In the genomic region with DNA sequence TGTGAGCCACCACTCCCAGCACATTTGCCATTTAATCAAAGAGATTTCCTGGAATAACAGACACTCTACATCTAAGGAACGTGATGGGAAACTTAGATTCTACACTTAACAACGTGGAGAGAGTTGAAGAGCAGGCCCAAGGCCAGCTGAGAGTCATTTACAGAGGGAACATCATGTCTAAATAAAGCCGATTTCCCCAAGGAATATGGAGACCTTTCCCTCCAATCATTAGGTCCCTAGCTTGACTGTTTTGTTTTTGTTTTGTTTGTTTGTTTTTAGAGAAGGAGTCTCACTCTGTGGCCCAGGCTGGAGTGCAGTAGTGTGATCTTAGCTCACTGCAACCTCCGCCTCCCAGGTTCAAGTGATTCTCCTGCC, we compare ENCODE assay signal across 18 cellular contexts.
"Had no signal": no experiment of that assay in that cellular context is flagged by ENCODE, and none has a peak within 500 bp of the region (broad histone marks: within the 10 kb centered on the region; RNA-seq: fewer than 3 reads in every experiment).

No MANE protein-coding gene starts in this region.

- DNase-seq: colonic mucosa; dermis blood vessel endothelial cell; esophagus squamous epithelium; foreskin fibroblast; glutamatergic neuron; immature natural killer cell; naive thymus-derived CD4-positive, alpha-beta T cell; nephron progenitor cell; stimulated activated CD4-positive, alpha-beta T cell treated with anti-CD3 and anti-CD28 coated beads, Interleukin-15, amount 100 ng/mL, for 24 hours; stimulated activated CD4-positive, alpha-beta T cell treated with anti-CD3 and anti-CD28 coated beads, Interleukin-1b, Interleukin-23, amount 100 ng/mL, for 48 hours; stimulated activated CD4-positive, alpha-beta T cell treated with anti-CD3 and anti-CD28 coated beads, Interleukin-4, amount 100 ng/mL, for 24 hours; testis had no signal

- H3K27ac Mint-ChIP-seq: immature natural killer cell; naive thymus-derived CD4-positive, alpha-beta T cell; nephron progenitor cell; stimulated activated memory B cell treated with anti-CD40 and anti-IgM and Interleukin-4, amounts not matched to agents 10 μg/mL and 1 μg/mL and 100 μg/mL, for 72 hours; stimulated activated naive CD8-positive, alpha-beta T cell treated with anti-CD3 and anti-CD28 coated beads, Interleukin-15, Interleukin-2, amounts not matched to agents 100 ng/mL and 50 ng/mL, for 24 hours had no signal

- H3K4me1 ChIP-seq: colonic mucosa, gastroesophageal sphincter, testis, tibial nerve had no signal

- H3K27ac ChIP-seq: colonic mucosa, esophagus squamous epithelium, gastroesophageal sphincter, testis, tibial nerve had no signal

- H3K36me3 Mint-ChIP-seq: immature natural killer cell; naive thymus-derived CD4-positive, alpha-beta T cell; stimulated activated memory B cell treated with anti-CD40 and anti-IgM and Interleukin-4, amounts not matched to agents 10 μg/mL and 1 μg/mL and 100 μg/mL, for 72 hours had no signal

- H3K9me3 Mint-ChIP-seq: immature natural killer cell; naive thymus-derived CD4-positive, alpha-beta T cell; stimulated activated memory B cell treated with anti-CD40 and anti-IgM and Interleukin-4, amounts not matched to agents 10 μg/mL and 1 μg/mL and 100 μg/mL, for 72 hours; stimulated activated naive CD8-positive, alpha-beta T cell treated with anti-CD3 and anti-CD28 coated beads, Interleukin-15, Interleukin-2, amounts not matched to agents 100 ng/mL and 50 ng/mL, for 24 hours had no signal

- H3K4me3 Mint-ChIP-seq: immature natural killer cell; naive thymus-derived CD4-positive, alpha-beta T cell; nephron progenitor cell; stimulated activated memory B cell treated with anti-CD40 and anti-IgM and Interleukin-4, amounts not matched to agents 10 μg/mL and 1 μg/mL and 100 μg/mL, for 72 hours; stimulated activated naive CD8-positive, alpha-beta T cell treated with anti-CD3 and anti-CD28 coated beads, Interleukin-15, Interleukin-2, amounts not matched to agents 100 ng/mL and 50 ng/mL, for 24 hours had no signal

- H3K27me3 Mint-ChIP-seq: stimulated activated memory B cell treated with anti-CD40 and anti-IgM and Interleukin-4, amounts not matched to agents 10 μg/mL and 1 μg/mL and 100 μg/mL, for 72 hours; stimulated activated naive CD8-positive, alpha-beta T cell treated with anti-CD3 and anti-CD28 coated beads, Interleukin-15, Interleukin-2, amounts not matched to agents 100 ng/mL and 50 ng/mL, for 24 hours had no signal

- H3K27me3 ChIP-seq: colonic mucosa, esophagus squamous epithelium, gastroesophageal sphincter, testis, tibial nerve had no signal

- H3K4me3 ChIP-seq: colonic mucosa, esophagus squamous epithelium, gastroesophageal sphincter, testis, tibial nerve had no signal

- H3K36me3 ChIP-seq: colonic mucosa, esophagus squamous epithelium, gastroesophageal sphincter, tibial nerve had no signal

- ATAC-seq: gastroesophageal sphincter; naive thymus-derived CD4-positive, alpha-beta T cell; stimulated activated memory B cell treated with anti-CD40 and anti-IgM and Interleukin-4, amounts not matched to agents 10 μg/mL and 1 μg/mL and 100 μg/mL, for 72 hours had no signal

- FAIRE-seq: keratinocyte, urothelium cell line had no signal

- H3K9me3 ChIP-seq: colonic mucosa, esophagus squamous epithelium, gastroesophageal sphincter, testis, tibial nerve had no signal

- H3K4me1 Mint-ChIP-seq: immature natural killer cell; naive thymus-derived CD4-positive, alpha-beta T cell; stimulated activated memory B cell treated with anti-CD40 and anti-IgM and Interleukin-4, amounts not matched to agents 10 μg/mL and 1 μg/mL and 100 μg/mL, for 72 hours had no signal
